Comparison of ENCODE assay signal across 8 cellular contexts in genomic region chr20:50115591-50116367, GRCh38. TPM values are rescaled to one million over a fixed set of nuclear protein-coding genes. Genes with fewer than 3 reads are reported as not detected.
A peak's percentile ranks its signal among the peaks of the same experiment; 100 is the strongest.
DNase-seq lines count a peak whose midpoint lies in the region; ATAC-seq and TF ChIP-seq lines count a peak whose summit lies in the region.

No MANE protein-coding gene starts in this region.

- H3K9me1 ChIP-seq in IMR-90 (ENCODE audit: insufficient read depth, low read length), result peaks cover 8% of the 10 kb centered on the region

- H3K36me3 ChIP-seq in IMR-90 (ENCODE audit: control insufficient read depth, insufficient read depth, low read length) (no peaks in the 10 kb centered on the region), OCI-LY7 (ENCODE audit: insufficient read depth, low read length) (peaks cover 6% of the 10 kb centered on the region; the same call in 1 of the 2 replicates)

- DNase-seq in DMS114 treated with DMSO at 0.1 percent for 48 hours (lab: John Stamatoyannopoulos, UW; ENCODE audit: unreplicated experiment), result peak; percentile 100
- DNase-seq in IMR-90, result peak; percentile 97
- peak; percentile 93 for DNase-seq in OCI-LY7 (ENCODE audit: low spot score)
- DNase-seq in activated T-cell treated with anti-CD3 and anti-CD28 coated beads for 4 hours, result peak; percentile 87
- peak; percentile 81 for DNase-seq in epithelial cell of prostate (ENCODE audit: low read depth, low spot score)
- peak; percentile 97 for DNase-seq in mucosa of gallbladder (ENCODE audit: low spot score)
- DNase-seq in stimulated activated CD8-positive, alpha-beta memory T cell treated with anti-CD3 and anti-CD28 coated beads, Interleukin-4, amount 100 ng/mL, for 24 hours (ENCODE audit: low read depth), result peak; percentile 82

- peak overlapping the region; percentile 9; the same call in 1 of the 2 replicates for H2BK20ac ChIP-seq in IMR-90 (ENCODE audit: low read depth, low read length)

- H4K91ac ChIP-seq in IMR-90 (ENCODE audit: insufficient read depth, low read depth, low read length), result peak overlapping the region; percentile 67; the same call in 1 of the 2 replicates

- in situ Hi-C loops in IMR-90 (cut with MboI; ENCODE audit: low sequenced_read_pairs), result no loop called here

- H3K79me2 ChIP-seq in OCI-LY7 (ENCODE audit: insufficient read depth, low read depth, low read length), result peaks cover 40% of the 10 kb centered on the region

- peak overlapping the region; percentile 16; the same call in 1 of the 3 replicates for H2BK15ac ChIP-seq in IMR-90 (ENCODE audit: low read depth, low read length)

- peak overlapping the region; percentile 55 for H2AK5ac ChIP-seq in IMR-90 (ENCODE audit: low read depth, low read length)

- H3K4me1 ChIP-seq in IMR-90 (ENCODE audit: control insufficient read depth, insufficient read depth, low read length) (peaks cover 18% of the 10 kb centered on the region), OCI-LY7 (ENCODE audit: insufficient read depth, low read length, poor library complexity, severe bottlenecking) (peaks cover 37% of the 10 kb centered on the region)

- H3K4ac ChIP-seq in IMR-90 (ENCODE audit: low read depth, low read length), result peak overlapping the region; percentile 72

- H3K4me2 ChIP-seq in IMR-90 (ENCODE audit: low read depth, low read length) (peak overlapping the region; percentile 87), OCI-LY7 (ENCODE audit: low read length) (peak overlapping the region; percentile 94)

- peak overlapping the region; percentile 89 for H3K14ac ChIP-seq in IMR-90 (replicated peaks; ENCODE audit: low read depth, low read length)

- peaks cover 17 to 41% of the 10 kb centered on the region in 2 experiments for H3K79me1 ChIP-seq in IMR-90 (ENCODE audit: low read depth in 1 of 2, low read length in 2 of 2)

- H3K9me2 ChIP-seq in OCI-LY7 (ENCODE audit: insufficient read depth, low read length), result no peaks in the 10 kb centered on the region

- peak overlapping the region; percentile 84; the same call in 1 of the 2 replicates for H3K23ac ChIP-seq in IMR-90 (ENCODE audit: low read depth, low read length)

- WGBS in IMR-90 (ENCODE audit: extremely low coverage in 2 of 2, insufficient read length in 1 of 2), 2 experiments, result no CpG with 5 or more reads among the region's 24 CpGs

- H3K27me3 ChIP-seq in IMR-90 (ENCODE audit: control insufficient read depth, insufficient read depth, low read length), result no peaks in the 10 kb centered on the region

- H4K20me1 ChIP-seq in IMR-90 (ENCODE audit: insufficient read depth, low read length) (peaks cover 19% of the 10 kb centered on the region), OCI-LY7 (ENCODE audit: insufficient read depth, low read length) (peaks cover 17% of the 10 kb centered on the region)

- no peak for TF ChIP-seq CTCF in IMR-90 (conservative IDR thresholded peaks at IDR 0.05; ENCODE audit: low read depth, low read length)
- TF ChIP-seq CTCF in OCI-LY7 (conservative IDR thresholded peaks at IDR 0.05; ENCODE audit: low read length), result no peak

- peak overlapping the region; percentile 79 for H2AK9ac ChIP-seq in IMR-90 (replicated peaks; ENCODE audit: low read depth, low read length, poor library complexity)

- ATAC-seq in GM21529 (IDR thresholded peaks at IDR 0.05; ENCODE audit: unreplicated experiment) (peak; percentile 74), IMR-90 (ENCODE audit: low read depth) (peak; percentile 79)

- peak overlapping the region; percentile 76; the same call in 1 of the 2 replicates for H3K9ac ChIP-seq in IMR-90 (ENCODE audit: low read depth, low read length)

- H3K27ac ChIP-seq in IMR-90 (ENCODE audit: insufficient read depth, low read length), result peak overlapping the region; percentile 30
- H3K27ac ChIP-seq in OCI-LY7 (ENCODE audit: low read depth, low read length, poor library complexity, severe bottlenecking), result peak overlapping the region; percentile 22
- peak overlapping the region; percentile 36 for H3K27ac ChIP-seq in epithelial cell of prostate

- peak overlapping the region; percentile 7; the same call in 1 of the 2 replicates for H2BK120ac ChIP-seq in IMR-90 (ENCODE audit: low read depth, low read length)

- intact Hi-C loops in IMR-90 (cut with micrococcal nuclease) (loop anchor here (2.0 kb wide), 1 partner anchor 15 kb away; no protein-coding TSS in a partner anchor), OCI-LY7 (cut with micrococcal nuclease; ENCODE audit: unreplicated experiment) (loop anchor here (10.0 kb wide), 1 partner anchor 841 kb away; the partner anchor contains the start of gene ZNFX1)

- CTCF ChIA-PET in IMR-90 (lab: Yijun Ruan, JAX) (interaction anchor here (0.7 kb wide), 1 partner anchor 30 kb away, joined by 3 read pairs; no protein-coding TSS in a partner anchor), OCI-LY7 (lab: Charles Lee; ENCODE audit: unreplicated experiment) (interaction anchor here (0.5 to 1.2 kb wide), 4 partner anchors 16 to 678 kb away, joined by 3 to 4 read pairs (median 3); no protein-coding TSS in a partner anchor)

- POLR2A ChIA-PET in IMR-90 (lab: Charles Lee; ENCODE audit: unreplicated experiment), result interaction anchor here (1.1 kb wide), 1 partner anchor 50 kb away, joined by 3 read pairs; no protein-coding TSS in a partner anchor
- POLR2A ChIA-PET in OCI-LY7 (lab: Charles Lee), result interaction anchor here (0.5 to 2.7 kb wide), 15 partner anchors 9 to 931 kb away, joined by 3 to 32 read pairs (median 3); partner anchors contain the start of genes CEBPB and PEDS1

- BruUV-seq in IMR-90 (replicated peaks; lab: Mats Ljungman, UMichigan), result no TSS peak
- BruUV-seq in OCI-LY7 (replicated peaks; lab: Mats Ljungman, UMichigan), result no TSS peak

- dilution Hi-C loops in IMR-90 (cut with HindIII; ENCODE audit: low sequenced_read_pairs, unreplicated experiment), result no loop called here

- no peak for TF ChIP-seq RAD21 in IMR-90 (IDR thresholded peaks at IDR 0.05; ENCODE audit: low read length)

- H4K5ac ChIP-seq in IMR-90 (ENCODE audit: low read depth, low read length), result peak overlapping the region; percentile 90

- H3K56ac ChIP-seq in IMR-90 (ENCODE audit: extremely low read depth, insufficient read depth, low read length), result peak overlapping the region; percentile 79

- H3K4me3 ChIP-seq in IMR-90 (ENCODE audit: insufficient read depth, low read depth, low read length) (peak overlapping the region; percentile 56), OCI-LY7 (ENCODE audit: low read depth, low read length, poor library complexity, severe bottlenecking) (peak overlapping the region; percentile 83)

- peak overlapping the region; percentile 89 to 94 for H4K8ac ChIP-seq in IMR-90 (ENCODE audit: low read depth in 2 of 2, low read length in 2 of 2)

- no peak overlapping the region; the same call in none of the 2 replicates for H3K18ac ChIP-seq in IMR-90 (ENCODE audit: low read depth, low read length)

- H2AFZ ChIP-seq in IMR-90 (replicated peaks; ENCODE audit: low read length, poor library complexity), result peak overlapping the region; percentile 73
- peak overlapping the region; percentile 96 for H2AFZ ChIP-seq in OCI-LY7 (ENCODE audit: low read length)

- peak overlapping the region; percentile 84 for H2BK5ac ChIP-seq in IMR-90 (ENCODE audit: low read depth, low read length, poor library complexity, severe bottlenecking)

- no peak for TF ChIP-seq POLR2A in IMR-90 (IDR thresholded peaks at IDR 0.05; ENCODE audit: low read depth, low read length)

- H3K9me3 ChIP-seq in IMR-90 (ENCODE audit: control insufficient read depth, insufficient read depth, low read length), result no peaks in the 10 kb centered on the region
- H3K9me3 ChIP-seq in OCI-LY7 (ENCODE audit: low read length), result no peaks in the 10 kb centered on the region

TF ChIP-seq in IMR-90, 13 proteins besides CTCF, POLR2A, EP300 and RAD21 (continues in another document):
- TF ChIP-seq MAFK (IDR thresholded peaks at IDR 0.05; ENCODE audit: low read depth, low read length), result no peak
- peak; percentile 28; the same call in 1 of the 2 replicates for TF ChIP-seq BHLHE40 (IDR thresholded peaks at IDR 0.05; ENCODE audit: low read depth, low read length)
- TF ChIP-seq FOS (IDR thresholded peaks at IDR 0.05; ENCODE audit: low read depth, low read length), result no peak
- peak; percentile 42 for TF ChIP-seq RCOR1 (IDR thresholded peaks at IDR 0.05; ENCODE audit: insufficient replicate concordance, low read length)
- no peak for TF ChIP-seq NFE2L2 (IDR thresholded peaks at IDR 0.05; ENCODE audit: low read depth, low read length)
- no peak for TF ChIP-seq RFX5 (IDR thresholded peaks at IDR 0.05; ENCODE audit: low read depth, low read length)
- TF ChIP-seq ELK1 (IDR thresholded peaks at IDR 0.05; ENCODE audit: borderline replicate concordance, low read depth, low read length), result no peak
- TF ChIP-seq CHD1 (IDR thresholded peaks at IDR 0.05; ENCODE audit: low read depth, low read length), result no peak
- TF ChIP-seq SMC3 (IDR thresholded peaks at IDR 0.05; ENCODE audit: low read depth, low read length), result no peak
- TF ChIP-seq MXI1 (IDR thresholded peaks at IDR 0.05; ENCODE audit: borderline replicate concordance, low read depth, low read length), result peak; percentile 45; the same call in 1 of the 2 replicates
- TF ChIP-seq MAZ (IDR thresholded peaks at IDR 0.05; ENCODE audit: borderline replicate concordance, low read depth, low read length), result peak; percentile 83; the same call in 1 of the 2 replicates

RNA-seq across cellular contexts. Expression of gene UBE2V1, which starts 2.8 kb away (rescaled TPM):
- 20.1 and 41.4 TPM in 2 replicates for total RNA-seq in IMR-90 (2012; rRNA removed)
- polyA plus RNA-seq in IMR-90 (2012; rRNA removed), result 128 and 138 TPM in 2 replicates
- 46.2 and 74.3 TPM in 2 replicates for polyA plus RNA-seq in IMR-90 (2012; cell fraction: cytosol; rRNA removed)
- 37.1 and 141 TPM in 2 replicates for polyA plus RNA-seq in IMR-90 (2012; cell fraction: nucleus; rRNA removed; ENCODE audit: low replicate concordance)
- total RNA-seq in OCI-LY7 (2014; rRNA removed; shearing (Covaris generic)), result 57.3 and 63.2 TPM in 2 replicates
- 143 and 161 TPM in 2 replicates for total RNA-seq in OCI-LY7 (2022)
- total RNA-seq in mucosa of gallbladder, result 82.6 TPM

RNA-seq across cellular contexts. Expression of gene PEDS1, which starts 37.7 kb away (rescaled TPM):
- total RNA-seq in IMR-90 (2012; rRNA removed) (24.0 and 25.3 TPM in 2 replicates), OCI-LY7 (2022) (19.5 and 22.0 TPM in 2 replicates), mucosa of gallbladder (28.6 TPM)
- polyA plus RNA-seq in IMR-90 (2012; rRNA removed), result 59.9 and 67.6 TPM in 2 replicates
- polyA plus RNA-seq in IMR-90 (2012; cell fraction: cytosol; rRNA removed), result 26.9 and 58.5 TPM in 2 replicates
- 24.5 and 45.9 TPM in 2 replicates for polyA plus RNA-seq in IMR-90 (2012; cell fraction: nucleus; rRNA removed; ENCODE audit: low replicate concordance)
- 12.0 and 25.9 TPM in 2 replicates for total RNA-seq in OCI-LY7 (2014; rRNA removed; shearing (Covaris generic))

Comparison
In these comparisons a context has a peak if more than half of its experiments do, and no peak if none do; other contexts are left out.
1. Peak in every context shown above with its lines: DNase-seq, ATAC-seq, H3K4me3 ChIP-seq and H3K27ac ChIP-seq.